Comparison of ENCODE assay signal across 24 cellular contexts in the genomic region with DNA sequence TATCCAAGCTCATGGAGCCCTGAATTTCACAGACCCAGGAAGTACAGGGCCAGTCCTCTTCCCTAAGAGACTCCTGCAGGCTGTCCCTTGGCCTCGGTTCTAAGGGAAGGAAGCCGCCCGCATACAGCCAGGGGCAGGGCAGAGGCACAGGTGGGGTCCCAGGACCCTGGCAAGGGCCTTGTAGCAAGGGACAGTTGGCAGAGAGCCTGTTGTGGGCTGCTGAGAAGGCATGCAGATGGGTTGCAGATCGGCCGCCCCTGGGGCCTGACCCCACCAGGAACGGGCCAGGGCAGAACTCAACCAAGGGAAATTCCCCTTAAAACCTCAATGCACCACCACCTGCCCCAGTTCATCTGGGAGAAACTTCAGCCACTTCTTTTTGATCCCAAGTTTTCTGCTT. TPM values are rescaled to one million over a fixed set of nuclear protein-coding genes. Genes with fewer than 3 reads are reported as not detected.
DNase-seq lines count a peak whose midpoint lies in the region; ATAC-seq and TF ChIP-seq lines count a peak whose summit lies in the region.
"Had no signal": no experiment of that assay in that cellular context is flagged by ENCODE, and none has a peak within 500 bp of the region (broad histone marks: within the 10 kb centered on the region; RNA-seq: fewer than 3 reads in every experiment).

No MANE protein-coding gene starts in this region.

- TF ChIP-seq CTCF in esophagus muscularis mucosa (IDR thresholded peaks at IDR 0.05) (no peak), vagina (IDR thresholded peaks at IDR 0.05) (no peak)

- intact Hi-C loops in esophagus muscularis mucosa (cut with DNase I) (loop anchor here (5.0 to 10.0 kb wide), 2 partner anchors 127 to 499 kb away; no protein-coding TSS in a partner anchor), sciatic nerve (cut with DNase I) (loop anchor here (10.0 kb wide), 1 partner anchor 309 kb away; a partner anchor contains a TSS), vagina (cut with DNase I) (loop anchor here (5.0 to 10.0 kb wide), 2 partner anchors 129 to 292 kb away; no protein-coding TSS in a partner anchor)

- peaks cover 11% of the 10 kb centered on the region for H3K4me1 Mint-ChIP-seq in activated naive CD8-positive, alpha-beta T cell treated with anti-CD3 and anti-CD28 coated beads, Interleukin-2, amount 10 ng/mL, durations not matched to agents 7 days and 5 days
- H3K4me1 Mint-ChIP-seq in activated naive CD8-positive, alpha-beta T cell treated with anti-CD3 and anti-CD28 coated beads for 36 hours, result peaks cover 11% of the 10 kb centered on the region
- H3K4me1 Mint-ChIP-seq: B cell, neural progenitor cell had no signal

- H3K36me3 ChIP-seq in esophagus muscularis mucosa (peaks cover 19 to 84% (median 56%) of the 10 kb centered on the region in 4 donors), vagina (peaks cover 0 to 41% of the 10 kb centered on the region in 2 donors)

- H3K4me1 ChIP-seq in esophagus muscularis mucosa (peaks cover 8 to 41% (median 36%) of the 10 kb centered on the region in 4 donors), vagina (no peaks in the 10 kb centered on the region)
- H3K4me1 ChIP-seq: A549, neural progenitor cell had no signal

- no peaks in the 10 kb centered on the region for H3K27me3 Mint-ChIP-seq in activated naive CD8-positive, alpha-beta T cell treated with anti-CD3 and anti-CD28 coated beads, Interleukin-2, amount 10 ng/mL, durations not matched to agents 7 days and 5 days
- H3K27me3 Mint-ChIP-seq in activated naive CD8-positive, alpha-beta T cell treated with anti-CD3 and anti-CD28 coated beads for 36 hours, result no peaks in the 10 kb centered on the region
- H3K27me3 Mint-ChIP-seq: B cell; stimulated activated naive B cell treated with anti-CD40 and anti-IgM and Interleukin-4, amounts not matched to agents 10 μg/mL and 1 μg/mL and 100 μg/mL, for 72 hours had no signal

- POLR2A ChIA-PET in activated naive CD8-positive, alpha-beta T cell treated with anti-CD3 and anti-CD28 coated beads, Interleukin-2, amount 10 ng/mL, durations not matched to agents 7 days and 5 days (lab: Charles Lee), result no interaction called here

- H3K36me3 Mint-ChIP-seq in activated naive CD8-positive, alpha-beta T cell treated with anti-CD3 and anti-CD28 coated beads, Interleukin-2, amount 10 ng/mL, durations not matched to agents 7 days and 5 days, result peaks cover 24% of the 10 kb centered on the region
- peaks cover 38% of the 10 kb centered on the region for H3K36me3 Mint-ChIP-seq in activated naive CD8-positive, alpha-beta T cell treated with anti-CD3 and anti-CD28 coated beads for 36 hours

- WGBS in esophagus muscularis mucosa, result 85% methylated on average over 6 of the region's 6 CpGs

- TF ChIP-seq EP300 in esophagus muscularis mucosa (IDR thresholded peaks at IDR 0.05), result no peak

- ATAC-seq in activated naive CD8-positive, alpha-beta T cell treated with anti-CD3 and anti-CD28 coated beads, Interleukin-2, amount 10 ng/mL, durations not matched to agents 7 days and 5 days (ENCODE audit: low read depth), result no peak
- ATAC-seq in sciatic nerve, result no peak

- H3K4me3 ChIP-seq in esophagus muscularis mucosa (no peak overlapping the region), vagina (no peak overlapping the region)
- H3K4me3 ChIP-seq: A549, GM12878, neural progenitor cell, psoas muscle, smooth muscle cell, tibial nerve had no signal

- no peak overlapping the region for H3K4me3 Mint-ChIP-seq in activated naive CD8-positive, alpha-beta T cell treated with anti-CD3 and anti-CD28 coated beads, Interleukin-2, amount 10 ng/mL, durations not matched to agents 7 days and 5 days
- H3K4me3 Mint-ChIP-seq in activated naive CD8-positive, alpha-beta T cell treated with anti-CD3 and anti-CD28 coated beads for 36 hours, result no peak overlapping the region
- H3K4me3 Mint-ChIP-seq: B cell, neural progenitor cell had no signal

- H3K27me3 ChIP-seq in esophagus muscularis mucosa (no peaks in the 10 kb centered on the region), vagina (no peaks in the 10 kb centered on the region)
- H3K27me3 ChIP-seq: neural progenitor cell, tibial nerve had no signal

- H3K9me3 Mint-ChIP-seq in activated naive CD8-positive, alpha-beta T cell treated with anti-CD3 and anti-CD28 coated beads, Interleukin-2, amount 10 ng/mL, durations not matched to agents 7 days and 5 days, result no peaks in the 10 kb centered on the region
- no peaks in the 10 kb centered on the region for H3K9me3 Mint-ChIP-seq in activated naive CD8-positive, alpha-beta T cell treated with anti-CD3 and anti-CD28 coated beads for 36 hours
- H3K9me3 Mint-ChIP-seq: neural progenitor cell had no signal

- H3K9me3 ChIP-seq in esophagus muscularis mucosa (no peaks in the 10 kb centered on the region), vagina (no peaks in the 10 kb centered on the region)
- H3K9me3 ChIP-seq: A549, psoas muscle, tibial nerve had no signal

- DNase-seq in activated naive CD8-positive, alpha-beta T cell treated with anti-CD3 and anti-CD28 coated beads, Interleukin-2, amount 10 ng/mL, durations not matched to agents 7 days and 5 days, result peak; percentile 15
- DNase-seq in activated naive CD8-positive, alpha-beta T cell treated with anti-CD3 and anti-CD28 coated beads for 36 hours, result no peak
- DNase-seq in esophagus muscularis mucosa (ENCODE audit: extremely low spot score) (peak; percentile 39), sciatic nerve (ENCODE audit: low spot score) (peak; percentile 57), vagina (ENCODE audit: extremely low spot score in 2 of 2) (peak in 1 of 2 donors; percentile 79), substantia nigra (lab: John Stamatoyannopoulos, UW) (no peak), NCI-H1048 (lab: John Stamatoyannopoulos, UW) (no peak)
- no peak for DNase-seq in activated CD4-positive, alpha-beta T cell treated with anti-CD3 and anti-CD28 coated beads, Interleukin-2, amount 50 U/mL, for 4 hours
- DNase-seq: activated CD4-positive, alpha-beta T cell treated with anti-CD3 and anti-CD28 coated beads, Interleukin-2, amount 50 U/mL, for 1 hour; activated T-cell treated with anti-CD3 and anti-CD28 coated beads for 4 hours; DND-41; MM.1S; NCI-H1417 treated with DMSO at 0.1 percent for 48 hours; NCI-H2081 treated with DMSO at 0.1 percent for 48 hours; psoas muscle; stimulated activated CD4-positive, alpha-beta T cell treated with anti-CD3 and anti-CD28 coated beads, Interleukin-2, amount 100 ng/mL, for 48 hours; stimulated activated naive B cell treated with anti-CD40 and anti-IgM and Interleukin-4, amounts not matched to agents 10 μg/mL and 1 μg/mL and 100 μg/mL, for 72 hours; WERI-Rb-1 had no signal

- no peak overlapping the region for H3K27ac Mint-ChIP-seq in activated naive CD8-positive, alpha-beta T cell treated with anti-CD3 and anti-CD28 coated beads, Interleukin-2, amount 10 ng/mL, durations not matched to agents 7 days and 5 days
- no peak overlapping the region for H3K27ac Mint-ChIP-seq in activated naive CD8-positive, alpha-beta T cell treated with anti-CD3 and anti-CD28 coated beads for 36 hours
- H3K27ac Mint-ChIP-seq: B cell had no signal

- TF ChIP-seq POLR2A in esophagus muscularis mucosa (IDR thresholded peaks at IDR 0.05; ENCODE audit: low read depth) (no peak), vagina (IDR thresholded peaks at IDR 0.05) (no peak)

- H3K27ac ChIP-seq in esophagus muscularis mucosa (replicated peaks in 1 of 4) (peak overlapping the region in 3 of 4 donors; percentile 43 to 53 (median 50)), vagina (peak overlapping the region; percentile 37), substantia nigra (ENCODE audit: low read depth, low read length, poor library complexity, severe bottlenecking) (no peak overlapping the region)
- H3K27ac ChIP-seq: A549, neural progenitor cell, psoas muscle, WERI-Rb-1 had no signal

RNA-seq across cellular contexts. Expression of a gene that starts 36.1 kb away (rescaled TPM):
- 1 to 10 TPM; 9.4 to 9.7 TPM for total RNA-seq in activated naive CD8-positive, alpha-beta T cell treated with anti-CD3 and anti-CD28 coated beads, Interleukin-2, amount 10 ng/mL, durations not matched to agents 7 days and 5 days
- 10 to 100 TPM; 13.0 to 13.9 TPM for total RNA-seq in activated naive CD8-positive, alpha-beta T cell treated with anti-CD3 and anti-CD28 coated beads for 36 hours
- 1 to 10 TPM; 5.0 to 8.4 (median 6.1) TPM for total RNA-seq in esophagus muscularis mucosa
- total RNA-seq in sciatic nerve, result 10.7 TPM
- total RNA-seq in vagina, result 39.5 TPM

Comparison
In these comparisons a context has a peak if more than half of its experiments do, and no peak if none do; other contexts are left out.
1. DNase-seq: peak in activated naive CD8-positive, alpha-beta T cell treated with anti-CD3 and anti-CD28 coated beads, Interleukin-2, amount 10 ng/mL, durations not matched to agents 7 days and 5 days (single experiment), esophagus muscularis mucosa (single experiment) and sciatic nerve (single experiment); none in activated naive CD8-positive, alpha-beta T cell treated with anti-CD3 and anti-CD28 coated beads for 36 hours (single experiment), activated CD4-positive, alpha-beta T cell treated with anti-CD3 and anti-CD28 coated beads, Interleukin-2, amount 50 U/mL, for 4 hours (0 of 2), substantia nigra (0 of 49) and NCI-H1048 (single experiment).